1 cellular context compared by ENCODE assay signal in the genomic region with DNA sequence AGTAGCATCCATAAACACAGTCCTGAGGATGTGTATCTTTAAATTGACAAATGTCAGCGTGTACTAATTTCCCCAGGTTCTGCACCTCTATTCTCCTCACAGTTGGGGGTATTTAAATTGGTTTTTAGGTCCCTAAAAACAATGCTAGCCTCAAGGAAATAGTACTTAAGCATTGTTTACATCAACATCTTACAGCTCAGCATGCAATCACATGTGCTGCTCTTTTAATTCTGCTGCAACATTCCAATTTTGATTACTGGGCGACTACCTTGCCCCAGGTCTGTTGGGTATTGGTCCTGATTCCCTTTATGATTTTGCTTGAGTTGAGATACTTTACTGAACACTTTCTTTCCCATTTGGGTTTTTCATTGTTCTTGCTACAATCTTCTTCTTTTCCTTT.
TF ChIP-seq lines count a peak whose summit lies in the region.

No MANE protein-coding gene starts in this region.

TF ChIP-seq in GM23338, 12 proteins besides CTCF, POLR2A, EP300 and RAD21 (continued from another document):
- peak; percentile 63; the same call in 1 of the 2 replicates for TF ChIP-seq NANOG (IDR thresholded peaks at IDR 0.05; ENCODE audit: borderline replicate concordance)
- TF ChIP-seq EZH2 (IDR thresholded peaks at IDR 0.05; ENCODE audit: low read depth, unreplicated experiment): no peak
